In genomic region chr3:38038447-38038911, GRCh38 we compare ENCODE assay signal across 8 cellular contexts. TPM values are rescaled to one million over a fixed set of nuclear protein-coding genes. Genes with fewer than 3 reads are reported as not detected.
A peak's percentile ranks its signal among the peaks of the same experiment; 100 is the strongest.
DNase-seq lines count a peak whose midpoint lies in the region; ATAC-seq and TF ChIP-seq lines count a peak whose summit lies in the region.

No MANE protein-coding gene starts in this region.

- H3K9me3 Mint-ChIP-seq in progenitor cell of endocrine pancreas (ENCODE audit: low read depth), result no peaks in the 10 kb centered on the region

- no peaks in the 10 kb centered on the region for H3K36me3 Mint-ChIP-seq in progenitor cell of endocrine pancreas (ENCODE audit: insufficient read depth)

- TF ChIP-seq CTCF in progenitor cell of endocrine pancreas (IDR thresholded peaks at IDR 0.05; ENCODE audit: unreplicated experiment), result no peak

- H3K4me1 Mint-ChIP-seq in progenitor cell of endocrine pancreas (ENCODE audit: low read depth), result peaks cover 4% of the 10 kb centered on the region

- ATAC-seq in GM21423 (IDR thresholded peaks at IDR 0.05; ENCODE audit: unreplicated experiment) (no peak), GM21786 (IDR thresholded peaks at IDR 0.05; ENCODE audit: unreplicated experiment) (no peak)

- H3K4me3 Mint-ChIP-seq in progenitor cell of endocrine pancreas (ENCODE audit: low read depth), result peak overlapping the region; percentile 73

- DNase-seq in HT1080 (ENCODE audit: low read depth), result peak; percentile 18
- DNase-seq in T-helper 9 cell, result peak; percentile 31
- DNase-seq in effector CD4-positive, alpha-beta T cell, result peak; percentile 31
- DNase-seq in progenitor cell of endocrine pancreas (ENCODE audit: low spot score, unreplicated experiment), result no peak
- DNase-seq in GOT3 (lab: John Stamatoyannopoulos, UW), result no peak
- no peak for DNase-seq in NCI-H1417 treated with DMSO at 0.1 percent for 48 hours (lab: John Stamatoyannopoulos, UW)

- H3K27ac Mint-ChIP-seq in progenitor cell of endocrine pancreas, result no peak overlapping the region

- peaks cover 44% of the 10 kb centered on the region for H3K27me3 Mint-ChIP-seq in progenitor cell of endocrine pancreas

RNA-seq across cellular contexts. Expression of gene DLEC1, which starts 0.5 kb away (rescaled TPM):
- not detected in 2 replicates for total RNA-seq in HT1080 (2014; rRNA removed; shearing (Covaris generic))
- not detected in 2 replicates for polyA plus RNA-seq in HT1080 (2015; cell fraction: cytosol; rRNA removed)
- polyA plus RNA-seq in HT1080 (2015; cell fraction: nucleus; rRNA removed), result 0.04 TPM in 1 of 2 replicates, not detected in the other
- total RNA-seq in progenitor cell of endocrine pancreas, result 1.3 and 1.8 TPM in 2 replicates

RNA-seq across cellular contexts. Expression of gene PLCD1, which starts 9.0 kb away (rescaled TPM):
- total RNA-seq in HT1080 (2014; rRNA removed; shearing (Covaris generic)), result 1.9 and 3.6 TPM in 2 replicates
- polyA plus RNA-seq in HT1080 (2015; cell fraction: cytosol; rRNA removed), result 2.3 and 2.7 TPM in 2 replicates
- polyA plus RNA-seq in HT1080 (2015; cell fraction: nucleus; rRNA removed), result 3.8 and 8.1 TPM in 2 replicates
- 30.0 and 33.3 TPM in 2 replicates for total RNA-seq in progenitor cell of endocrine pancreas

RNA-seq across cellular contexts. Expression of gene VILL, which starts 47.9 kb away (rescaled TPM):
- total RNA-seq in HT1080 (2014; rRNA removed; shearing (Covaris generic)), result 1.0 and 1.1 TPM in 2 replicates
- polyA plus RNA-seq in HT1080 (2015; cell fraction: cytosol; rRNA removed), result 1.1 and 1.2 TPM in 2 replicates
- 4.0 and 4.3 TPM in 2 replicates for polyA plus RNA-seq in HT1080 (2015; cell fraction: nucleus; rRNA removed)
- total RNA-seq in progenitor cell of endocrine pancreas, result 6.8 and 7.6 TPM in 2 replicates

Comparison
In these comparisons a context has a peak if more than half of its experiments do, and no peak if none do; other contexts are left out.
1. DNase-seq: peak in HT1080 (single experiment), T-helper 9 cell (single experiment) and effector CD4-positive, alpha-beta T cell (single experiment); none in progenitor cell of endocrine pancreas (single experiment), GOT3 (single experiment) and NCI-H1417 treated with DMSO at 0.1 percent for 48 hours (single experiment).